In the genomic region with DNA sequence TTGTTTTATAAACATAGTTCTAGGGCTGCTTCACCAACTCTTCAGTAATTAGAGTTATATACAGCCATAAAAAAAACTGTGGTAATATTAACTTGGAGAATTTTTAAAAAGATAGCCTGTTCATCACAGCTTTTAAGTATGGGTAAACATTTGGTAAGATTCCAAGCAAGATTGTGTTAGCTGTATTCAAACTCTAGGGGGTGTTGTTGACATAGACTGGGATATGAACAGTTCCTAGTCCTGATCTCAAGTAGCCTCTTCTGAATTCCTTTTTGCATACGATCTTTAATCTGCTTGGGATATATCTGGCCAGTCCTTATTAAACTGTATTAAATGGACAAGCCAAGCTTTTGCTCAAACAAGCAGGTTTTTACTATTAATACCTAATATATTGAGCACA, we compare ENCODE assay signal across 8 cellular contexts.
DNase-seq lines count a peak whose midpoint lies in the region; ATAC-seq and FAIRE-seq lines count a peak whose summit lies in the region.

No MANE protein-coding gene starts in this region.

- peak; percentile 69 for FAIRE-seq in islet of Langerhans (lab: Jason Lieb, UNC)
- no peak for FAIRE-seq in urothelium cell line (lab: Jason Lieb, UNC)

- peak; percentile 10 for DNase-seq in NCI-H345 (lab: John Stamatoyannopoulos, UW)
- DNase-seq in NCI-H345 treated with DMSO at 0.1 percent for 48 hours (lab: John Stamatoyannopoulos, UW; ENCODE audit: unreplicated experiment), result no peak
- peak; percentile 52 for DNase-seq in NAMALWA (ENCODE audit: low spot score)
- DNase-seq in astrocyte of the hippocampus (ENCODE audit: low read depth, low spot score), result peak; percentile 73
- peak; percentile 29 for DNase-seq in urothelium cell line (ENCODE audit: low spot score)
- DNase-seq in NCI-H1930 (lab: John Stamatoyannopoulos, UW), result no peak

- ATAC-seq in HG02678 (IDR thresholded peaks at IDR 0.05; ENCODE audit: unreplicated experiment), result no peak

Comparison
In these comparisons a context has a peak if more than half of its experiments do, and no peak if none do; other contexts are left out.
1. DNase-seq: peak in NCI-H345 (single experiment), NAMALWA (single experiment), astrocyte of the hippocampus (single experiment) and urothelium cell line (single experiment); none in NCI-H345 treated with DMSO at 0.1 percent for 48 hours (single experiment) and NCI-H1930 (0 of 2).